In the genomic region with DNA sequence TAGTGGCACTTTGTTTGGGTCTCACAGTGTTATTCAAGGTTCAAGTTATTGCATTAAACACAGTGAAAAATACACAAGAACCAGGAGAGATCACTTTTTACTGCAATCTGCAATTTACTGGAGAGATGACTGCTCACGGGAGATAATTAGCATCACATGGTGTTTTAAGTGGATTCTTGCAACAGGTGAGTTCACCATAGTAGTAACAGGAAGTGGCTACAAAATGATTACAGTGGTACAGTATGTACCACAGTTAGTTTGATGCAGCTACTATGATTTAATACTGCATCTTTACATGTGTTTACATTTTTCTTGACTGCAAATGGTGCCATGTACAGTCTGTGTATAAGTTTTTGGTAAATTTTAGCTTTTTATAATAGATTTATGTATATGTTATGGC, we compare ENCODE assay signal across 34 cellular contexts.
DNase-seq lines count a peak whose midpoint lies in the region; ATAC-seq and TF ChIP-seq lines count a peak whose summit lies in the region.
"Had no signal": no experiment of that assay in that cellular context is flagged by ENCODE, and none has a peak within 500 bp of the region (broad histone marks: within the 10 kb centered on the region; RNA-seq: fewer than 3 reads in every experiment).

No MANE protein-coding gene starts in this region.

- no peak overlapping the region for H3K4me3 ChIP-seq in fibroblast of mammary gland (ENCODE audit: control insufficient read depth, low read depth, low read length)
- H3K4me3 ChIP-seq: cardiac muscle cell, colonic mucosa, heart left ventricle, K562, psoas muscle, sigmoid colon, thoracic aorta, uterus had no signal

- DNase-seq in NCI-H146 (lab: John Stamatoyannopoulos, UW) (peak; percentile 53), NCI-H146 treated with DMSO at 0.1 percent for 48 hours (lab: John Stamatoyannopoulos, UW; ENCODE audit: unreplicated experiment) (no peak), NCI-H1105 (lab: John Stamatoyannopoulos, UW) (peak; percentile 26), NCI-H2227 treated with DMSO at 0.1 percent for 48 hours (lab: John Stamatoyannopoulos, UW) (peak; percentile 3), fibroblast of mammary gland (ENCODE audit: low read depth) (peak; percentile 38), EL (no peak)
- DNase-seq: activated CD4-positive, alpha-beta T cell treated with anti-CD3 and anti-CD28 coated beads, Interleukin-2, amount 50 U/mL, for 4 hours; activated CD8-positive, alpha-beta memory T cell treated with anti-CD3 and anti-CD28 coated beads, Interleukin-2, amount 50 U/mL, for 48 hours; activated naive CD4-positive, alpha-beta T cell treated with anti-CD3 and anti-CD28 coated beads, Interleukin-2, amount 50 U/mL, for 16 hours; anterior cingulate cortex; CD8-positive, alpha-beta T cell; colonic mucosa; DMS 273 treated with DMSO at 0.1 percent for 48 hours; effector CD8-positive, alpha-beta T cell; erythroblast; foreskin fibroblast; GF-D8; heart left ventricle; kidney; midbrain; NCI-H1930; NCI-H524 treated with DMSO at 0.1 percent for 48 hours; psoas muscle; sigmoid colon; stimulated activated naive CD4-positive, alpha-beta T cell treated with Interleukin-2 at 50 U/mL for 16 hours; T1000; uterus had no signal

- ATAC-seq in GM21825 (IDR thresholded peaks at IDR 0.05; ENCODE audit: unreplicated experiment), result no peak
- no peak for ATAC-seq in GM18861 (IDR thresholded peaks at IDR 0.05; ENCODE audit: unreplicated experiment)
- ATAC-seq: CD8-positive, alpha-beta T cell; HCT116; heart left ventricle; K562; naive thymus-derived CD4-positive, alpha-beta T cell; psoas muscle had no signal

- TF ChIP-seq CTCF in fibroblast of mammary gland (conservative IDR thresholded peaks at IDR 0.05; ENCODE audit: control insufficient read depth, insufficient read depth, low read depth, low read length), result no peak

Comparison
In these comparisons a context has a peak if more than half of its experiments do, and no peak if none do; other contexts are left out.
1. DNase-seq: peak in NCI-H146 (single experiment), NCI-H1105 (single experiment), NCI-H2227 treated with DMSO at 0.1 percent for 48 hours (single experiment) and fibroblast of mammary gland (single experiment); none in NCI-H146 treated with DMSO at 0.1 percent for 48 hours (single experiment) and EL (single experiment).